17 cellular contexts compared by ENCODE assay signal in genomic region chr2:144424559-144425240, GRCh38.
A peak's percentile ranks its signal among the peaks of the same experiment; 100 is the strongest.
DNase-seq lines count a peak whose midpoint lies in the region; ATAC-seq lines count a peak whose summit lies in the region.
"Had no signal": no experiment of that assay in that cellular context is flagged by ENCODE, and none has a peak within 500 bp of the region (broad histone marks: within the 10 kb centered on the region; RNA-seq: fewer than 3 reads in every experiment).

No MANE protein-coding gene starts in this region.

- no peaks in the 10 kb centered on the region for H3K27me3 Mint-ChIP-seq in stimulated activated memory B cell treated with anti-CD40 and anti-IgM and Interleukin-4, amounts not matched to agents 10 μg/mL and 1 μg/mL and 100 μg/mL, for 72 hours
- H3K27me3 Mint-ChIP-seq: activated naive CD8-positive, alpha-beta T cell; memory B cell had no signal

- H3K9me3 ChIP-seq in SK-N-MC (ENCODE audit: low read depth, low read length), result no peaks in the 10 kb centered on the region
- H3K9me3 ChIP-seq: Caco-2, esophagus squamous epithelium, transverse colon had no signal

- peaks cover 48% of the 10 kb centered on the region for H3K4me1 Mint-ChIP-seq in stimulated activated memory B cell treated with anti-CD40 and anti-IgM and Interleukin-4, amounts not matched to agents 10 μg/mL and 1 μg/mL and 100 μg/mL, for 72 hours

- H3K4me3 Mint-ChIP-seq in stimulated activated memory B cell treated with anti-CD40 and anti-IgM and Interleukin-4, amounts not matched to agents 10 μg/mL and 1 μg/mL and 100 μg/mL, for 72 hours, result no peak overlapping the region
- H3K4me3 Mint-ChIP-seq: activated naive CD8-positive, alpha-beta T cell; memory B cell had no signal

- peaks cover 100% of the 10 kb centered on the region for H3K36me3 ChIP-seq in SK-N-MC (ENCODE audit: insufficient read depth, low read length)
- H3K36me3 ChIP-seq: transverse colon had no signal

- peaks cover 40% of the 10 kb centered on the region for H3K36me3 Mint-ChIP-seq in stimulated activated memory B cell treated with anti-CD40 and anti-IgM and Interleukin-4, amounts not matched to agents 10 μg/mL and 1 μg/mL and 100 μg/mL, for 72 hours
- H3K36me3 Mint-ChIP-seq: activated naive CD8-positive, alpha-beta T cell had no signal

- H3K27ac ChIP-seq in SK-N-MC, result 0 out of 2 replicates have a peak overlapping the region, but pooled peaks have one; percentile 14

- no peaks in the 10 kb centered on the region for H3K9me3 Mint-ChIP-seq in stimulated activated memory B cell treated with anti-CD40 and anti-IgM and Interleukin-4, amounts not matched to agents 10 μg/mL and 1 μg/mL and 100 μg/mL, for 72 hours
- H3K9me3 Mint-ChIP-seq: memory B cell had no signal

- peak; percentile 10 to 21 for DNase-seq in activated CD4-positive, alpha-beta T cell treated with anti-CD3 and anti-CD28 coated beads, Interleukin-2, amount 50 U/mL, for 48 hours
- DNase-seq in activated CD4-positive, alpha-beta T cell treated with anti-CD3 and anti-CD28 coated beads, Interleukin-2, amount 50 U/mL, for 1 hour, result no peak
- DNase-seq in SK-N-MC (ENCODE audit: low read depth, low spot score) (no peak), lung microvascular endothelial cell (ENCODE audit: low read depth in 2 of 2) (peak; percentile 21 to 39), NOMO-1 (lab: John Stamatoyannopoulos, UW; ENCODE audit: unreplicated experiment in 2 of 2) (no peak), OCI-M1 (lab: John Stamatoyannopoulos, UW) (no peak)
- DNase-seq: Caco-2, esophagus squamous epithelium, GDM1, SW 1271, transverse colon had no signal

- no peak for ATAC-seq in stimulated activated memory B cell treated with anti-CD40 and anti-IgM and Interleukin-4, amounts not matched to agents 10 μg/mL and 1 μg/mL and 100 μg/mL, for 72 hours
- no peak for ATAC-seq in HG03342 (IDR thresholded peaks at IDR 0.05; ENCODE audit: unreplicated experiment)
- ATAC-seq: activated CD4-positive, CD25-positive, alpha-beta regulatory T cell treated with anti-CD3 and anti-CD28 coated beads, Interleukin-2, amount 50 U/mL, for 24 hours had no signal

- H3K27ac Mint-ChIP-seq in stimulated activated memory B cell treated with anti-CD40 and anti-IgM and Interleukin-4, amounts not matched to agents 10 μg/mL and 1 μg/mL and 100 μg/mL, for 72 hours, result peak overlapping the region; percentile 54
- H3K27ac Mint-ChIP-seq: activated naive CD8-positive, alpha-beta T cell; memory B cell; progenitor cell of endocrine pancreas had no signal

- H3K4me3 ChIP-seq in SK-N-MC, result no peak overlapping the region
- H3K4me3 ChIP-seq: esophagus squamous epithelium, transverse colon had no signal

- H3K9ac ChIP-seq in SK-N-MC (ENCODE audit: insufficient read length), result no peak overlapping the region

Comparison
In these comparisons a context has a peak if more than half of its experiments do, and no peak if none do; other contexts are left out.
1. DNase-seq: peak in activated CD4-positive, alpha-beta T cell treated with anti-CD3 and anti-CD28 coated beads, Interleukin-2, amount 50 U/mL, for 48 hours (2 of 2) and lung microvascular endothelial cell (2 of 2); none in activated CD4-positive, alpha-beta T cell treated with anti-CD3 and anti-CD28 coated beads, Interleukin-2, amount 50 U/mL, for 1 hour (single experiment), SK-N-MC (single experiment), NOMO-1 (0 of 2) and OCI-M1 (single experiment).